Comparison of ENCODE assay signal across 24 cellular contexts in genomic region chr2:20629581-20630291, GRCh38. TPM values are rescaled to one million over a fixed set of nuclear protein-coding genes. Genes with fewer than 3 reads are reported as not detected.
A peak's percentile ranks its signal among the peaks of the same experiment; 100 is the strongest.
DNase-seq lines count a peak whose midpoint lies in the region; ATAC-seq and TF ChIP-seq lines count a peak whose summit lies in the region.
"Had no signal": no experiment of that assay in that cellular context is flagged by ENCODE, and none has a peak within 500 bp of the region (broad histone marks: within the 10 kb centered on the region; RNA-seq: fewer than 3 reads in every experiment).

No MANE protein-coding gene starts in this region.

- no peaks in the 10 kb centered on the region for H3K9me3 Mint-ChIP-seq in naive thymus-derived CD4-positive, alpha-beta T cell
- H3K9me3 Mint-ChIP-seq: activated CD4-positive, alpha-beta memory T cell treated with anti-CD3 and anti-CD28 coated beads, Interleukin-2, amount 10 ng/mL, durations not matched to agents 7 days and 5 days; dendritic cell treated with granulocyte-macrophage colony-stimulating factor and Interleukin-4, amounts not matched to agents 40 ng/mL and 50 ng/mL, for 4 days; stimulated activated naive CD8-positive, alpha-beta T cell treated with anti-CD3 and anti-CD28 coated beads, Interleukin-15, amount 100 ng/mL, for 72 hours had no signal

- H3K36me3 ChIP-seq in right atrium auricular region: peaks cover 7% of the 10 kb centered on the region
- H3K36me3 ChIP-seq in esophagus squamous epithelium: peaks cover 0 to 41% (median 0%) of the 10 kb centered on the region in 3 donors
- peaks cover 0 to 27% (median 0%) of the 10 kb centered on the region in 3 experiments for H3K36me3 ChIP-seq in naive thymus-derived CD4-positive, alpha-beta T cell (ENCODE audit: control insufficient read depth in 2 of 3, insufficient read depth in 3 of 3, low read length in 3 of 3)
- H3K36me3 ChIP-seq: adrenal gland had no signal

- no peaks in the 10 kb centered on the region for H3K27me3 Mint-ChIP-seq in naive thymus-derived CD4-positive, alpha-beta T cell
- H3K27me3 Mint-ChIP-seq: activated CD4-positive, alpha-beta memory T cell treated with anti-CD3 and anti-CD28 coated beads, Interleukin-2, amount 10 ng/mL, durations not matched to agents 7 days and 5 days; dendritic cell treated with granulocyte-macrophage colony-stimulating factor and Interleukin-4, amounts not matched to agents 40 ng/mL and 50 ng/mL, for 4 days; stimulated activated naive CD8-positive, alpha-beta T cell treated with anti-CD3 and anti-CD28 coated beads, Interleukin-15, amount 100 ng/mL, for 72 hours had no signal

- no peak for TF ChIP-seq POLR2A in esophagus squamous epithelium (IDR thresholded peaks at IDR 0.05)

- H3K4me3 ChIP-seq in right atrium auricular region: no peak overlapping the region
- no peak overlapping the region for H3K4me3 ChIP-seq in esophagus squamous epithelium
- no peak overlapping the region for H3K4me3 ChIP-seq in naive thymus-derived CD4-positive, alpha-beta T cell (ENCODE audit: low read length)
- H3K4me3 ChIP-seq: A549, adrenal gland, left lung had no signal

- peaks cover 0 to 39% (median 4%) of the 10 kb centered on the region in 5 donors for H3K36me3 Mint-ChIP-seq in naive thymus-derived CD4-positive, alpha-beta T cell

- H3K27me3 ChIP-seq in right atrium auricular region (no peaks in the 10 kb centered on the region), esophagus squamous epithelium (no peaks in the 10 kb centered on the region)
- H3K27me3 ChIP-seq in naive thymus-derived CD4-positive, alpha-beta T cell (ENCODE audit: control insufficient read depth in 2 of 2, insufficient read depth in 2 of 2, low read length in 2 of 2): no peaks in the 10 kb centered on the region
- H3K27me3 ChIP-seq: adrenal gland, left lung, neutrophil had no signal

- H3K4me1 Mint-ChIP-seq in naive thymus-derived CD4-positive, alpha-beta T cell: peaks cover 0 to 5% (median 0%) of the 10 kb centered on the region in 7 donors

- no peak overlapping the region for H3K27ac Mint-ChIP-seq in naive thymus-derived CD4-positive, alpha-beta T cell
- H3K27ac Mint-ChIP-seq: activated CD4-positive, alpha-beta memory T cell treated with anti-CD3 and anti-CD28 coated beads, Interleukin-2, amount 10 ng/mL, durations not matched to agents 7 days and 5 days; dendritic cell treated with granulocyte-macrophage colony-stimulating factor and Interleukin-4, amounts not matched to agents 40 ng/mL and 50 ng/mL, for 4 days; stimulated activated naive CD8-positive, alpha-beta T cell treated with anti-CD3 and anti-CD28 coated beads, Interleukin-15, amount 100 ng/mL, for 72 hours had no signal

- WGBS in esophagus squamous epithelium, 2 donors: 50 to 67% methylated on average over 3 to 9 of the region's 13 CpGs

- ATAC-seq in Right ventricle myocardium superior (ENCODE audit: poor library complexity) (no peak), GM21367 (IDR thresholded peaks at IDR 0.05; ENCODE audit: unreplicated experiment) (no peak), GM21360 (IDR thresholded peaks at IDR 0.05; ENCODE audit: unreplicated experiment) (no peak)
- ATAC-seq in naive thymus-derived CD4-positive, alpha-beta T cell: peak; percentile 20
- ATAC-seq: A549; left lung; stimulated activated naive CD8-positive, alpha-beta T cell treated with anti-CD3 and anti-CD28 coated beads, Interleukin-15, amount 100 ng/mL, for 72 hours had no signal

- no peak for TF ChIP-seq CTCF in right atrium auricular region (IDR thresholded peaks at IDR 0.05)
- TF ChIP-seq CTCF in esophagus squamous epithelium (IDR thresholded peaks at IDR 0.05): no peak

- CTCF ChIA-PET in naive thymus-derived CD4-positive, alpha-beta T cell (lab: Charles Lee): interaction anchor here (1.3 kb wide), 1 partner anchor 12 kb away, joined by 5 read pairs; no protein-coding TSS in a partner anchor

- H3K4me1 ChIP-seq in right atrium auricular region: peaks cover 0 to 46% of the 10 kb centered on the region in 2 donors
- H3K4me1 ChIP-seq in esophagus squamous epithelium: peaks cover 2 to 71% (median 26%) of the 10 kb centered on the region in 3 donors
- H3K4me1 ChIP-seq in naive thymus-derived CD4-positive, alpha-beta T cell (ENCODE audit: control insufficient read depth in 2 of 2, insufficient read depth in 2 of 2, low read length in 2 of 2): no peaks in the 10 kb centered on the region

- no peaks in the 10 kb centered on the region for H3K9me3 ChIP-seq in right atrium auricular region
- no peaks in the 10 kb centered on the region for H3K9me3 ChIP-seq in esophagus squamous epithelium
- no peaks in the 10 kb centered on the region for H3K9me3 ChIP-seq in naive thymus-derived CD4-positive, alpha-beta T cell (ENCODE audit: control insufficient read depth in 2 of 3, low read length in 3 of 3)
- H3K9me3 ChIP-seq: A549, adrenal gland, left lung, neutrophil had no signal

- intact Hi-C loops in Right ventricle myocardium superior (cut with DNase I): loop anchor here (10.0 kb wide), 1 partner anchor 45 kb away; no protein-coding TSS in a partner anchor
- intact Hi-C loops in esophagus squamous epithelium (cut with DNase I): no loop called here
- intact Hi-C loops in naive thymus-derived CD4-positive, alpha-beta T cell (cut with micrococcal nuclease): no loop called here

- peak; percentile 40 for DNase-seq in Right ventricle myocardium superior
- DNase-seq in right atrium auricular region (ENCODE audit: low spot score): no peak
- DNase-seq in esophagus squamous epithelium (lab: John Stamatoyannopoulos, UW): no peak
- DNase-seq in naive thymus-derived CD4-positive, alpha-beta T cell: no peak
- no peak for DNase-seq in activated naive CD4-positive, alpha-beta T cell (lab: John Stamatoyannopoulos, UW)
- no peak for DNase-seq in 8988T
- DNase-seq: activated CD4-positive, alpha-beta memory T cell treated with anti-CD3 and anti-CD28 coated beads, Interleukin-2, amount 10 ng/mL, durations not matched to agents 7 days and 5 days; activated T-cell treated with anti-CD3 and anti-CD28 coated beads for 4 hours; adrenal gland; C1 segment of cervical spinal cord; NCI-H1092 treated with DMSO at 0.1 percent for 48 hours; NCI-H2081; NCI-H524 treated with DMSO at 0.1 percent for 48 hours; stimulated activated CD4-positive, alpha-beta T cell treated with anti-CD3 and anti-CD28 coated beads, Interleukin-12 subunit alpha, Interleukin-12 subunit beta, amount 100 ng/mL, for 4 hours; stimulated activated naive CD8-positive, alpha-beta T cell treated with anti-CD3 and anti-CD28 coated beads, Interleukin-15, amount 100 ng/mL, for 72 hours; SW 1271; trophoblast cell had no signal

- no peak overlapping the region for H3K4me3 Mint-ChIP-seq in naive thymus-derived CD4-positive, alpha-beta T cell
- H3K4me3 Mint-ChIP-seq: activated CD4-positive, alpha-beta memory T cell treated with anti-CD3 and anti-CD28 coated beads, Interleukin-2, amount 10 ng/mL, durations not matched to agents 7 days and 5 days; dendritic cell treated with granulocyte-macrophage colony-stimulating factor and Interleukin-4, amounts not matched to agents 40 ng/mL and 50 ng/mL, for 4 days; stimulated activated naive CD8-positive, alpha-beta T cell treated with anti-CD3 and anti-CD28 coated beads, Interleukin-15, amount 100 ng/mL, for 72 hours had no signal

- no peak overlapping the region for H3K27ac ChIP-seq in right atrium auricular region
- H3K27ac ChIP-seq in esophagus squamous epithelium: peak overlapping the region in 3 of 4 donors; percentile 49 to 79 (median 54)
- no peak overlapping the region for H3K27ac ChIP-seq in naive thymus-derived CD4-positive, alpha-beta T cell (ENCODE audit: low read depth, low read length)
- H3K27ac ChIP-seq: A549, adrenal gland, left lung, neutrophil, RWPE1 had no signal

- POLR2A ChIA-PET in naive thymus-derived CD4-positive, alpha-beta T cell (lab: Charles Lee): no interaction called here

RNA-seq across cellular contexts. Expression of gene HS1BP3, which starts 21.2 kb away (rescaled TPM):
- 19.7 TPM for total RNA-seq in Right ventricle myocardium superior
- 10 to 100 TPM; 19.5 to 26.0 TPM for total RNA-seq in right atrium auricular region
- 10 to 100 TPM in 3 of 4 donors, 1 to 10 TPM in 1; 7.9 to 22.1 (median 16.9) TPM for total RNA-seq in esophagus squamous epithelium
- total RNA-seq in naive thymus-derived CD4-positive, alpha-beta T cell: 10 to 100 TPM; 12.0 to 19.0 (median 18.3) TPM
- 10 to 100 TPM; 13.8 to 17.3 TPM for polyA plus RNA-seq in naive thymus-derived CD4-positive, alpha-beta T cell

RNA-seq across cellular contexts. Expression of gene GDF7, which starts 37.2 kb away (rescaled TPM):
- total RNA-seq in Right ventricle myocardium superior (0.38 TPM), right atrium auricular region (1 to 10 TPM; 1.1 to 1.7 TPM), esophagus squamous epithelium (1 to 10 TPM in 2 of 4 donors, under 1 TPM in 2; 0.26 to 1.9 (median 0.78) TPM)
- under 1 TPM in 3 of 5 experiments, not detected in 2; 0.03 to 0.20 (median 0.05) TPM for total RNA-seq in naive thymus-derived CD4-positive, alpha-beta T cell
- polyA plus RNA-seq in naive thymus-derived CD4-positive, alpha-beta T cell: under 1 TPM; 0.01 to 0.17 TPM
- total RNA-seq: activated CD4-positive, alpha-beta memory T cell treated with anti-CD3 and anti-CD28 coated beads, Interleukin-2, amount 10 ng/mL, durations not matched to agents 7 days and 5 days had no signal

Comparison
In these comparisons a context has a peak if more than half of its experiments do, and no peak if none do; other contexts are left out.
1. H3K27ac ChIP-seq: peak in esophagus squamous epithelium (3 of 4); none in right atrium auricular region (0 of 2) and naive thymus-derived CD4-positive, alpha-beta T cell (single experiment).